Comparison of ENCODE assay signal across 29 cellular contexts in the genomic region with DNA sequence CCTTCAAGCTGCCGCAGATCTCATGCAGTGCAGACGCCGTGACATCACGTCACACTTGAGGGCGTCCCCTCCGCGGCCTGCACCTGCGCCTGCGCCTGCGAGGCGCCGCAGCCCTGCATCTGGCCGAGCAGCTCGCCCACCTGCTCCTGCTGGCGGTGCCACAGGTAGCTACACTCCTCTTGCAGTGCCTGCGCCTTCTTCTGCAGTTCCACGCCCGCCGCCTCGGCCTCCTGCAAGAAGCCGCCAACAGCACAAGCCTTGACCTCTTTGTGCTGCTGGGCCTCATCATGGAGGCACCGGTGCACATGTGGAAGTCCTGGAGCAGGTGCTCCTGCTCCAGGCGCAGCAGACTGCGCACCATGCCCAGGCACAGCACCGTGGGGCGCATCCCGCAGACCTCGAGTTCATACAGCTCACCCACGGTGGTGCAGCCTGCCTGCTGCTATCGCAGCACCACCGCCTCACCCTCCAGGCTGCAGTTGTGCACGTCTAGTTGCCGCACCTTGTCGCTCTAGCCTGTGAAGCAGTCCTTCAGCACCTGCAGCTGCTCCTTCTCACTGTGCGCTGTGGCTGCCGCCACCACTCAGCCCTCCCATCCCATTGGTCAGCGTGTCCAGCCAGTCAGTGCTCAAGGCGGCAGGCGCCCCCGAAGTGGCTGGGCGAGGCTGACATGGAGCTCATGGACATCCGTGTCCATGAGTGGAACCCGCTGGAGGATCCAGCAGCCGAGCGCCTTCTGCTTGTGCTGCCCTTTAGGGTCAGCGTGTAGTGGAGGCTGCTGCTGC. TPM values are rescaled to one million over a fixed set of nuclear protein-coding genes. Genes with fewer than 3 reads are reported as not detected.
DNase-seq lines count a peak whose midpoint lies in the region; ATAC-seq, FAIRE-seq and TF ChIP-seq lines count a peak whose summit lies in the region.
"Had no signal": no experiment of that assay in that cellular context is flagged by ENCODE, and none has a peak within 500 bp of the region (broad histone marks: within the 10 kb centered on the region; RNA-seq: fewer than 3 reads in every experiment).

No MANE protein-coding gene starts in this region.

- H3K4me1 ChIP-seq in H1 (replicated peaks in 1 of 4; ENCODE audit: control insufficient read depth in 3 of 4, insufficient read depth in 4 of 4, low read length in 3 of 4) = no peaks in the 10 kb centered on the region

- no peaks in the 10 kb centered on the region for H3K23me2 ChIP-seq in H1 (ENCODE audit: low read depth, low read length)

- H2BK15ac ChIP-seq in H1 (ENCODE audit: low read length) = no peak overlapping the region

- H2BK5ac ChIP-seq in H1 (ENCODE audit: low read depth, low read length) = no peak overlapping the region; the same call in 1 of the 2 replicates

- no peak overlapping the region for H3K4me3 Mint-ChIP-seq in activated CD8-positive, alpha-beta memory T cell treated with anti-CD3 and anti-CD28 coated beads, Interleukin-2, amount 10 ng/mL, durations not matched to agents 7 days and 5 days
- H3K4me3 Mint-ChIP-seq in activated naive CD8-positive, alpha-beta T cell = no peak overlapping the region
- H3K4me3 Mint-ChIP-seq in activated naive CD8-positive, alpha-beta T cell treated with anti-CD3 and anti-CD28 coated beads for 36 hours = no peak overlapping the region
- H3K4me3 Mint-ChIP-seq in stimulated activated effector memory CD8-positive, alpha-beta T cell treated with anti-CD3 and anti-CD28 coated beads, Interleukin-12 subunit alpha, Interleukin-12 subunit beta, amount 100 ng/mL, for 72 hours = no peak overlapping the region
- H3K4me3 Mint-ChIP-seq: CD4-positive, CD25-positive, alpha-beta regulatory T cell; H9 had no signal

- peaks cover 0 to 2% (median 0%) of the 10 kb centered on the region in 4 experiments; a peak in 1 of 7 replicates for H3K27me3 ChIP-seq in H1 (replicated peaks in 1 of 4; ENCODE audit: control insufficient read depth in 3 of 4, extremely low read depth in 1 of 4, insufficient read depth in 3 of 4, low read length in 3 of 4)
- H3K27me3 ChIP-seq: BLaER1 had no signal

- H3K36me3 ChIP-seq in H1 (ENCODE audit: control insufficient read depth in 2 of 4, insufficient read depth in 4 of 4, low read length in 3 of 4) = no peaks in the 10 kb centered on the region
- H3K36me3 ChIP-seq: BLaER1 had no signal

- no peak overlapping the region for H3K56ac ChIP-seq in H1 (replicated peaks; ENCODE audit: insufficient read length, low read depth, low read length)

- no peak overlapping the region for H2AFZ ChIP-seq in H1 (ENCODE audit: low read length)
- H2AFZ ChIP-seq: GM23248 had no signal

- no peak for TF ChIP-seq CTCF in H1 (IDR thresholded peaks at IDR 0.05; ENCODE audit: control extremely low read depth in 1 of 3, insufficient read depth in 1 of 3, low read depth in 1 of 3, low read length in 3 of 3)

- no peak for TF ChIP-seq EP300 in H1 (IDR thresholded peaks at IDR 0.05; ENCODE audit: borderline replicate concordance in 1 of 2, low read depth in 2 of 2, low read length in 2 of 2)

- TF ChIP-seq POLR2A in H1 (IDR thresholded peaks at IDR 0.05; ENCODE audit: control extremely low read depth in 1 of 2, low read depth in 2 of 2, low read length in 2 of 2) = no peak

- H3K4me2 ChIP-seq in H1 (ENCODE audit: insufficient read depth in 1 of 2, low read depth in 2 of 2, low read length in 2 of 2) = no peak overlapping the region

- peaks cover 24 to 28% of the 10 kb centered on the region in 2 experiments for H3K9me3 ChIP-seq in H1 (ENCODE audit: insufficient read depth in 2 of 2, low read depth in 1 of 2, low read length in 1 of 2)

- no peak for TF ChIP-seq RAD21 in H1 (IDR thresholded peaks at IDR 0.05 in 1 of 2, conservative IDR thresholded peaks at IDR 0.05 in 1 of 2; ENCODE audit: low read depth in 2 of 2, low read length in 2 of 2)

- no peak overlapping the region for H2BK120ac ChIP-seq in H1 (replicated peaks; ENCODE audit: low read depth, low read length)

- no peak overlapping the region; the same call in 1 of the 2 replicates for H2BK12ac ChIP-seq in H1 (ENCODE audit: low read depth, low read length)

- no peak overlapping the region for H2AK5ac ChIP-seq in H1 (ENCODE audit: low read depth, low read length)

- no peak overlapping the region for H3K9ac ChIP-seq in H1 (replicated peaks in 1 of 4; ENCODE audit: extremely low read depth in 1 of 4, low read depth in 3 of 4, low read length in 3 of 4)
- H3K9ac ChIP-seq: BLaER1, GM23248 had no signal

- FAIRE-seq in H1 (lab: Jason Lieb, UNC) = no peak
- FAIRE-seq: A204.1, GM18507, HTR-8/SVneo, RCC 7860 had no signal

- peaks cover 55% of the 10 kb centered on the region for H3K36me3 Mint-ChIP-seq in activated CD8-positive, alpha-beta memory T cell treated with anti-CD3 and anti-CD28 coated beads, Interleukin-2, amount 10 ng/mL, durations not matched to agents 7 days and 5 days
- peaks cover 28% of the 10 kb centered on the region for H3K36me3 Mint-ChIP-seq in activated naive CD8-positive, alpha-beta T cell
- peaks cover 43% of the 10 kb centered on the region for H3K36me3 Mint-ChIP-seq in activated naive CD8-positive, alpha-beta T cell treated with anti-CD3 and anti-CD28 coated beads for 36 hours
- peaks cover 24% of the 10 kb centered on the region for H3K36me3 Mint-ChIP-seq in stimulated activated effector memory CD8-positive, alpha-beta T cell treated with anti-CD3 and anti-CD28 coated beads, Interleukin-12 subunit alpha, Interleukin-12 subunit beta, amount 100 ng/mL, for 72 hours

- H4K5ac ChIP-seq in H1 (ENCODE audit: insufficient read length, low read depth, low read length) = no peak overlapping the region

- H3K4me1 Mint-ChIP-seq in activated CD8-positive, alpha-beta memory T cell treated with anti-CD3 and anti-CD28 coated beads, Interleukin-2, amount 10 ng/mL, durations not matched to agents 7 days and 5 days = peaks cover 46% of the 10 kb centered on the region
- H3K4me1 Mint-ChIP-seq in activated naive CD8-positive, alpha-beta T cell (ENCODE audit: low read depth) = peaks cover 45% of the 10 kb centered on the region
- H3K4me1 Mint-ChIP-seq in activated naive CD8-positive, alpha-beta T cell treated with anti-CD3 and anti-CD28 coated beads for 36 hours = peaks cover 42% of the 10 kb centered on the region
- peaks cover 56% of the 10 kb centered on the region for H3K4me1 Mint-ChIP-seq in stimulated activated effector memory CD8-positive, alpha-beta T cell treated with anti-CD3 and anti-CD28 coated beads, Interleukin-12 subunit alpha, Interleukin-12 subunit beta, amount 100 ng/mL, for 72 hours
- H3K4me1 Mint-ChIP-seq: H9 had no signal

- H4K8ac ChIP-seq in H1 (ENCODE audit: extremely low read depth, insufficient read depth, low read length) = no peak overlapping the region

- 88% methylated on average over 43 of the region's 46 CpGs; no CpG with 5 or more reads in 1 of the 2 experiments for WGBS in H1 (ENCODE audit: extremely low coverage in 1 of 2, insufficient coverage in 1 of 2, insufficient read length in 1 of 2, insufficient replicate concordance in 2 of 2, low coverage in 1 of 2, low lambda C conversion rate in 2 of 2, missing lambda C conversion rate in 1 of 2), 2 experiments

- no peak overlapping the region for H3K4me3 ChIP-seq in H1 (ENCODE audit: extremely low read depth in 1 of 4, insufficient read depth in 2 of 4, low read depth in 3 of 4, low read length in 4 of 4)
- H3K4me3 ChIP-seq: BLaER1, GM23248 had no signal

- no peaks in the 10 kb centered on the region for H3K79me2 ChIP-seq in H1 (ENCODE audit: control insufficient read depth in 1 of 2, insufficient read depth in 2 of 2, low read length in 2 of 2)

- POLR2A ChIA-PET in H1 (lab: Charles Lee; ENCODE audit: partially characterized antibody) = no interaction called here

- no peaks in the 10 kb centered on the region for H4K20me1 ChIP-seq in H1 (replicated peaks in 1 of 2; ENCODE audit: control insufficient read depth in 1 of 2, insufficient read depth in 2 of 2, low read length in 2 of 2)
- H4K20me1 ChIP-seq: BLaER1 had no signal

- H3K18ac ChIP-seq in H1 (ENCODE audit: extremely low read depth, low read length) = no peak overlapping the region

- H3K23ac ChIP-seq in H1 (ENCODE audit: insufficient read length) = no peak overlapping the region

- H3K27ac Mint-ChIP-seq in activated CD8-positive, alpha-beta memory T cell treated with anti-CD3 and anti-CD28 coated beads, Interleukin-2, amount 10 ng/mL, durations not matched to agents 7 days and 5 days = no peak overlapping the region
- H3K27ac Mint-ChIP-seq in activated naive CD8-positive, alpha-beta T cell = peak overlapping the region; percentile 100
- H3K27ac Mint-ChIP-seq in activated naive CD8-positive, alpha-beta T cell treated with anti-CD3 and anti-CD28 coated beads for 36 hours = no peak overlapping the region
- peak overlapping the region; percentile 98 for H3K27ac Mint-ChIP-seq in stimulated activated effector memory CD8-positive, alpha-beta T cell treated with anti-CD3 and anti-CD28 coated beads, Interleukin-12 subunit alpha, Interleukin-12 subunit beta, amount 100 ng/mL, for 72 hours
- H3K27ac Mint-ChIP-seq: H9 had no signal

- peak overlapping the region; percentile 10 for H4K91ac ChIP-seq in H1 (replicated peaks; ENCODE audit: insufficient read length, low read length)

- H3K27ac ChIP-seq in H1 (ENCODE audit: low read depth, low read length) = no peak overlapping the region
- H3K27ac ChIP-seq: BLaER1, GM23248 had no signal

- H3K79me1 ChIP-seq in H1 (ENCODE audit: low read depth, low read length) = no peaks in the 10 kb centered on the region

- H2BK20ac ChIP-seq in H1 (ENCODE audit: low read length) = no peak overlapping the region

- H3K27me3 Mint-ChIP-seq in activated CD8-positive, alpha-beta memory T cell treated with anti-CD3 and anti-CD28 coated beads, Interleukin-2, amount 10 ng/mL, durations not matched to agents 7 days and 5 days = no peaks in the 10 kb centered on the region
- H3K27me3 Mint-ChIP-seq in activated naive CD8-positive, alpha-beta T cell = no peaks in the 10 kb centered on the region
- H3K27me3 Mint-ChIP-seq in activated naive CD8-positive, alpha-beta T cell treated with anti-CD3 and anti-CD28 coated beads for 36 hours = no peaks in the 10 kb centered on the region
- H3K27me3 Mint-ChIP-seq: CD4-positive, CD25-positive, alpha-beta regulatory T cell had no signal

- no peak overlapping the region for H3K4ac ChIP-seq in H1 (replicated peaks; ENCODE audit: insufficient read length, low read depth, low read length)

- H3K14ac ChIP-seq in H1 (ENCODE audit: insufficient read length) = no peak overlapping the region

- peaks cover 35% of the 10 kb centered on the region for H3K9me3 Mint-ChIP-seq in activated CD8-positive, alpha-beta memory T cell treated with anti-CD3 and anti-CD28 coated beads, Interleukin-2, amount 10 ng/mL, durations not matched to agents 7 days and 5 days (ENCODE audit: low read depth)
- H3K9me3 Mint-ChIP-seq in activated naive CD8-positive, alpha-beta T cell (ENCODE audit: low read depth) = peaks cover 21% of the 10 kb centered on the region
- peaks cover 52% of the 10 kb centered on the region for H3K9me3 Mint-ChIP-seq in activated naive CD8-positive, alpha-beta T cell treated with anti-CD3 and anti-CD28 coated beads for 36 hours
- H3K9me3 Mint-ChIP-seq in stimulated activated effector memory CD8-positive, alpha-beta T cell treated with anti-CD3 and anti-CD28 coated beads, Interleukin-12 subunit alpha, Interleukin-12 subunit beta, amount 100 ng/mL, for 72 hours = peaks cover 32% of the 10 kb centered on the region

- ATAC-seq in activated CD8-positive, alpha-beta memory T cell treated with anti-CD3 and anti-CD28 coated beads, Interleukin-2, amount 10 ng/mL, durations not matched to agents 7 days and 5 days = no peak
- no peak for ATAC-seq in stimulated activated effector memory CD8-positive, alpha-beta T cell treated with anti-CD3 and anti-CD28 coated beads, Interleukin-12 subunit alpha, Interleukin-12 subunit beta, amount 100 ng/mL, for 72 hours
- no peak for ATAC-seq in GM21717 (IDR thresholded peaks at IDR 0.05; ENCODE audit: unreplicated experiment)

- peak; percentile 28 for DNase-seq in activated CD8-positive, alpha-beta memory T cell treated with anti-CD3 and anti-CD28 coated beads for 24 hours
- no peak for DNase-seq in activated CD8-positive, alpha-beta memory T cell treated with anti-CD3 and anti-CD28 coated beads, Interleukin-2, amount 10 ng/mL, durations not matched to agents 7 days and 5 days
- no peak for DNase-seq in activated naive CD8-positive, alpha-beta T cell treated with anti-CD3 and anti-CD28 coated beads for 36 hours
- no peak for DNase-seq in H1 (ENCODE audit: low read depth in 1 of 2, low spot score in 2 of 2)
- no peak for DNase-seq in stimulated activated effector memory CD8-positive, alpha-beta T cell treated with anti-CD3 and anti-CD28 coated beads, Interleukin-12 subunit alpha, Interleukin-12 subunit beta, amount 100 ng/mL, for 72 hours (ENCODE audit: low spot score in 2 of 2)
- no peak for DNase-seq in ureter (ENCODE audit: low spot score)
- DNase-seq: CD4-positive, CD25-positive, alpha-beta regulatory T cell; DMS153; GM23248; H9; KBM-7; NCI-H1105 treated with DMSO at 0.1 percent for 48 hours; NCI-H2029; NCI-H446; NCI-H524 treated with DMSO at 0.1 percent for 48 hours; NCI-H774; SIG-M5 had no signal

- CTCF ChIA-PET in activated CD8-positive, alpha-beta memory T cell treated with anti-CD3 and anti-CD28 coated beads, Interleukin-2, amount 10 ng/mL, durations not matched to agents 7 days and 5 days (lab: Charles Lee) = interaction anchor here (5.7 to 7.7 kb wide), 2 partner anchors 16 to 76 kb away, joined by 125 to 317 read pairs; a partner anchor contains a TSS
- CTCF ChIA-PET in H1 (lab: Charles Lee; ENCODE audit: partially characterized antibody) = interaction anchor here (0.7 to 1.1 kb wide), 5 partner anchors 17 to 184 kb away, joined by 3 to 4 read pairs (median 3); no protein-coding TSS in a partner anchor

RNA-seq across cellular contexts. Expression of a gene that starts 12.3 kb away (rescaled TPM):
- total RNA-seq in activated CD8-positive, alpha-beta memory T cell treated with anti-CD3 and anti-CD28 coated beads, Interleukin-2, amount 10 ng/mL, durations not matched to agents 7 days and 5 days = 100 to 1,000 TPM; 278 to 444 TPM
- 100 to 1,000 TPM; 291 TPM for total RNA-seq in activated naive CD8-positive, alpha-beta T cell treated with anti-CD3 and anti-CD28 coated beads for 36 hours
- total RNA-seq in H1 (2021; fragmentation: NEBNext Ultra II Directional; extraction: Animal tissue kit (Norgen Biotek cat#: 25700)) = not detected in 2 replicates
- polyA plus RNA-seq in H1 (2011; rRNA removed) = not detected in 2 replicates
- not detected for polyA plus RNA-seq in H1 (2011; cell fraction: cytosol; rRNA removed)
- not detected for polyA plus RNA-seq in H1 (2011; cell fraction: nucleus; rRNA removed)
- polyA plus RNA-seq in H1 (2012, experiment 1 of 2) = not detected in 4 replicates
- polyA plus RNA-seq in H1 (2012, experiment 2 of 2) = not detected
- not detected for polyA plus RNA-seq in H1 (2013, experiment 1 of 2)
- not detected for polyA plus RNA-seq in H1 (2013, experiment 2 of 2)
- not detected in 2 replicates for polyA minus RNA-seq in H1 (2011; rRNA and poly(A)+ RNA removed)
- polyA minus RNA-seq in H1 (2011; cell fraction: cytosol; rRNA and poly(A)+ RNA removed) = not detected
- not detected for polyA minus RNA-seq in H1 (2011; cell fraction: nucleus; rRNA and poly(A)+ RNA removed)
- 7.1 TPM for total RNA-seq in ureter
- total RNA-seq: Daoy, G401, GM23248, H9, LHCN-M2, MCF 10A had no signal
- polyA plus RNA-seq: AG04450, GM23248 had no signal

Comparison
In these comparisons a context has a peak if more than half of its experiments do, and no peak if none do; other contexts are left out.
1. H3K27ac Mint-ChIP-seq: peak in activated naive CD8-positive, alpha-beta T cell (single experiment) and stimulated activated effector memory CD8-positive, alpha-beta T cell treated with anti-CD3 and anti-CD28 coated beads, Interleukin-12 subunit alpha, Interleukin-12 subunit beta, amount 100 ng/mL, for 72 hours (single experiment); none in activated CD8-positive, alpha-beta memory T cell treated with anti-CD3 and anti-CD28 coated beads, Interleukin-2, amount 10 ng/mL, durations not matched to agents 7 days and 5 days (single experiment) and activated naive CD8-positive, alpha-beta T cell treated with anti-CD3 and anti-CD28 coated beads for 36 hours (single experiment).
2. RNA of a gene that starts 12.3 kb away (total RNA-seq): 278 to 444 TPM in activated CD8-positive, alpha-beta memory T cell treated with anti-CD3 and anti-CD28 coated beads, Interleukin-2, amount 10 ng/mL, durations not matched to agents 7 days and 5 days and 291 TPM in activated naive CD8-positive, alpha-beta T cell treated with anti-CD3 and anti-CD28 coated beads for 36 hours; 7.1 TPM in ureter (single experiment) and not detected in H1; every median in the first group is over 10 times any median in the second.